ENCODE assay signal across 16 cellular contexts in genomic region chr1:67883069-67883468, GRCh38. TPM values are rescaled to one million over a fixed set of nuclear protein-coding genes. Genes with fewer than 3 reads are reported as not detected.
DNase-seq lines count a peak whose midpoint lies in the region; ATAC-seq and TF ChIP-seq lines count a peak whose summit lies in the region.
"Had no signal": no experiment of that assay in that cellular context is flagged by ENCODE, and none has a peak within 500 bp of the region (broad histone marks: within the 10 kb centered on the region; RNA-seq: fewer than 3 reads in every experiment).

No MANE protein-coding gene starts in this region.

- TF ChIP-seq CTCF in Panc1 (IDR thresholded peaks at IDR 0.05) (no peak), osteoblast (IDR thresholded peaks at IDR 0.05; ENCODE audit: extremely low read depth, low read depth, low read length) (no peak)

- no peak overlapping the region for H3K27ac ChIP-seq in Panc1 (ENCODE audit: low read length)
- peak overlapping the region; percentile 75 for H3K27ac ChIP-seq in osteoblast (ENCODE audit: low read depth, low read length)
- H3K27ac ChIP-seq: C4-2B, prostate gland had no signal

- in situ Hi-C loops in Panc1 (cut with HindIII; ENCODE audit: low pct_unique_long_range_greater_than_20kb, low sequenced_read_pairs): no loop called here

- no peak overlapping the region for H3K27ac Mint-ChIP-seq in T-cell
- H3K27ac Mint-ChIP-seq: H9; stimulated activated effector memory CD8-positive, alpha-beta T cell treated with anti-CD3 and anti-CD28 coated beads, Interleukin-12 subunit alpha, Interleukin-12 subunit beta, amount 100 ng/mL, for 72 hours had no signal

- H3K4me3 ChIP-seq in Panc1 (ENCODE audit: low read depth in 2 of 2, low read length in 2 of 2): no peak overlapping the region
- H3K4me3 ChIP-seq in osteoblast (ENCODE audit: insufficient read depth, low read length): no peak overlapping the region
- H3K4me3 ChIP-seq: prostate gland had no signal

- H3K27me3 ChIP-seq in Panc1 (ENCODE audit: control insufficient read depth, insufficient read depth, low read length) (no peaks in the 10 kb centered on the region), osteoblast (ENCODE audit: insufficient read depth, low read length) (no peaks in the 10 kb centered on the region)

- H4K20me1 ChIP-seq in osteoblast (ENCODE audit: insufficient read depth, low read length): no peaks in the 10 kb centered on the region

- BruUV-seq in Panc1 (replicated peaks; lab: Mats Ljungman, UMichigan): no TSS peak

- H2AFZ ChIP-seq in osteoblast (ENCODE audit: low read length): no peak overlapping the region

- peaks cover 8 to 9% of the 10 kb centered on the region in 2 donors for H3K27me3 Mint-ChIP-seq in T-cell

- H3K9me3 ChIP-seq in Panc1 (ENCODE audit: control insufficient read depth, insufficient read depth, low read depth, low read length) (no peaks in the 10 kb centered on the region), osteoblast (ENCODE audit: low read depth, low read length) (no peaks in the 10 kb centered on the region)
- H3K9me3 ChIP-seq: prostate gland had no signal

- H3K4me1 Mint-ChIP-seq in T-cell: no peaks in the 10 kb centered on the region
- H3K4me1 Mint-ChIP-seq: stimulated activated effector memory CD8-positive, alpha-beta T cell treated with anti-CD3 and anti-CD28 coated beads, Interleukin-12 subunit alpha, Interleukin-12 subunit beta, amount 100 ng/mL, for 72 hours had no signal

- H3K4me3 Mint-ChIP-seq in T-cell: no peak overlapping the region
- H3K4me3 Mint-ChIP-seq: H9; stimulated activated effector memory CD8-positive, alpha-beta T cell treated with anti-CD3 and anti-CD28 coated beads, Interleukin-12 subunit alpha, Interleukin-12 subunit beta, amount 100 ng/mL, for 72 hours had no signal

- no peaks in the 10 kb centered on the region for H3K9me3 Mint-ChIP-seq in T-cell
- H3K9me3 Mint-ChIP-seq: H9 had no signal

- POLR2A ChIA-PET in Panc1 (lab: Charles Lee): no interaction called here
- POLR2A ChIA-PET in T-cell (lab: Charles Lee): no interaction called here

- H3K4me1 ChIP-seq in Panc1 (ENCODE audit: control insufficient read depth, insufficient read depth, low read length): no peaks in the 10 kb centered on the region; the same call in 1 of the 2 replicates
- H3K4me1 ChIP-seq in osteoblast (ENCODE audit: insufficient read depth, low read length): peaks cover 17% of the 10 kb centered on the region
- H3K4me1 ChIP-seq: prostate gland had no signal

- ATAC-seq in Panc1 (peak; percentile 70), T-cell (replicated peaks in 1 of 4) (no peak)
- ATAC-seq: stimulated activated effector memory CD8-positive, alpha-beta T cell treated with anti-CD3 and anti-CD28 coated beads, Interleukin-12 subunit alpha, Interleukin-12 subunit beta, amount 100 ng/mL, for 72 hours had no signal

- H3K36me3 ChIP-seq in Panc1 (ENCODE audit: control insufficient read depth, insufficient read depth, low read length) (no peaks in the 10 kb centered on the region), osteoblast (ENCODE audit: insufficient read depth, low read length) (no peaks in the 10 kb centered on the region)
- H3K36me3 ChIP-seq: prostate gland had no signal

- peak overlapping the region; percentile 20 for H3K4me2 ChIP-seq in osteoblast (ENCODE audit: insufficient read depth, low read length)

- no peaks in the 10 kb centered on the region for H3K36me3 Mint-ChIP-seq in T-cell
- H3K36me3 Mint-ChIP-seq: stimulated activated effector memory CD8-positive, alpha-beta T cell treated with anti-CD3 and anti-CD28 coated beads, Interleukin-12 subunit alpha, Interleukin-12 subunit beta, amount 100 ng/mL, for 72 hours had no signal

- H3K79me2 ChIP-seq in osteoblast (ENCODE audit: insufficient read depth, low read length): no peaks in the 10 kb centered on the region

- DNase-seq in EH (ENCODE audit: low read depth) (peak; percentile 80), Panc1 (ENCODE audit: low read depth, low spot score) (no peak), dermis blood vessel endothelial cell (peak; percentile 79), osteoblast (ENCODE audit: insufficient read length, low spot score, missing footprints) (peak; percentile 86), NCI-H69 (lab: John Stamatoyannopoulos, UW) (no peak), NCI-H2227 treated with DMSO at 0.1 percent for 48 hours (lab: John Stamatoyannopoulos, UW) (no peak), T-cell (no peak)
- DNase-seq in activated CD4-positive, alpha-beta T cell treated with anti-CD3 and anti-CD28 coated beads for 4 hours: no peak
- DNase-seq: activated naive CD4-positive, alpha-beta T cell treated with Interleukin-2 at 50 U/mL for 16 hours; GDM1; H9; NCI-H1105 treated with DMSO at 0.1 percent for 48 hours; NCI-H524 had no signal

- intact Hi-C loops in Panc1 (cut with micrococcal nuclease; ENCODE audit: unreplicated experiment): no loop called here

- CTCF ChIA-PET in Panc1 (lab: Charles Lee) (no interaction called here), T-cell (lab: Charles Lee) (no interaction called here)

RNA-seq across cellular contexts. Expression of gene GNG12, which starts 49.8 kb away (rescaled TPM):
- 70.0 TPM for total RNA-seq in Panc1 (2021; ENCODE audit: unreplicated experiment)
- 25.1 TPM for polyA plus RNA-seq in Panc1 (2012; ENCODE audit: insufficient read length)
- 182 and 256 TPM in 2 replicates for total RNA-seq in dermis blood vessel endothelial cell
- total RNA-seq in osteoblast: 204 and 219 TPM in 2 replicates
- total RNA-seq in T-cell: under 1 TPM in 3 of 5 donors, not detected in 2; 0.26 to 0.44 (median 0.35) TPM

Comparison
In these comparisons a context has a peak if more than half of its experiments do, and no peak if none do; other contexts are left out.
1. DNase-seq: peak in EH (single experiment), dermis blood vessel endothelial cell (single experiment) and osteoblast (single experiment); none in Panc1 (single experiment), activated CD4-positive, alpha-beta T cell treated with anti-CD3 and anti-CD28 coated beads for 4 hours (0 of 2), NCI-H69 (single experiment), NCI-H2227 treated with DMSO at 0.1 percent for 48 hours (single experiment) and T-cell (0 of 34).
2. RNA of gene GNG12, which starts 49.8 kb away (total RNA-seq): 204 to 219 TPM in osteoblast, 182 to 256 TPM in dermis blood vessel endothelial cell and 70.0 TPM in Panc1 (single experiment); 0.26 to 0.44 TPM in T-cell; every median in the first group is over 10 times any median in the second.